ENCODE assay signal across 17 cellular contexts in genomic region chr7:158005531-158005930, GRCh38.
DNase-seq lines count a peak whose midpoint lies in the region; ATAC-seq and TF ChIP-seq lines count a peak whose summit lies in the region.
"Had no signal": no experiment of that assay in that cellular context is flagged by ENCODE, and none has a peak within 500 bp of the region (broad histone marks: within the 10 kb centered on the region; RNA-seq: fewer than 3 reads in every experiment).

No MANE protein-coding gene starts in this region.

- 47 to 61% (median 48%) methylated on average over 11 to 12 of the region's 12 CpGs for WGBS in spleen, 5 donors

- H3K4me3 Mint-ChIP-seq in activated CD8-positive, alpha-beta memory T cell treated with anti-CD3 and anti-CD28 coated beads, Interleukin-2, amount 10 ng/mL, durations not matched to agents 7 days and 5 days, result no peak overlapping the region
- H3K4me3 Mint-ChIP-seq: CD4-positive, alpha-beta T cell; GM23338; H9 had no signal

- TF ChIP-seq CTCF in DOHH2 (IDR thresholded peaks at IDR 0.05; ENCODE audit: low read depth, low read length, poor library complexity, severe bottlenecking) (no peak), spleen (IDR thresholded peaks at IDR 0.05 in 8 of 11, conservative IDR thresholded peaks at IDR 0.05 in 3 of 11) (no peak)

- no peaks in the 10 kb centered on the region for H3K9me3 Mint-ChIP-seq in activated CD8-positive, alpha-beta memory T cell treated with anti-CD3 and anti-CD28 coated beads, Interleukin-2, amount 10 ng/mL, durations not matched to agents 7 days and 5 days (ENCODE audit: low read depth)
- H3K9me3 Mint-ChIP-seq: CD4-positive, alpha-beta T cell; H9 had no signal

- no peak overlapping the region for H3K27ac Mint-ChIP-seq in activated CD8-positive, alpha-beta memory T cell treated with anti-CD3 and anti-CD28 coated beads, Interleukin-2, amount 10 ng/mL, durations not matched to agents 7 days and 5 days
- H3K27ac Mint-ChIP-seq: CD4-positive, alpha-beta T cell; GM23338 had no signal

- ATAC-seq in activated CD8-positive, alpha-beta memory T cell treated with anti-CD3 and anti-CD28 coated beads, Interleukin-2, amount 10 ng/mL, durations not matched to agents 7 days and 5 days, result no peak
- no peak for ATAC-seq in GM18498 (IDR thresholded peaks at IDR 0.05; ENCODE audit: unreplicated experiment)
- ATAC-seq: A549, GM23338 had no signal

- peaks cover 5% of the 10 kb centered on the region for H3K4me1 Mint-ChIP-seq in activated CD8-positive, alpha-beta memory T cell treated with anti-CD3 and anti-CD28 coated beads, Interleukin-2, amount 10 ng/mL, durations not matched to agents 7 days and 5 days
- H3K4me1 Mint-ChIP-seq: GM23338 had no signal

- H3K9me2 ChIP-seq in DOHH2 (replicated peaks; ENCODE audit: control insufficient read depth, low read length), result no peaks in the 10 kb centered on the region

- no peaks in the 10 kb centered on the region for H4K20me1 ChIP-seq in DOHH2 (ENCODE audit: control insufficient read depth, insufficient read depth, low read depth, low read length)

- no peak overlapping the region for H3K4me2 ChIP-seq in DOHH2 (ENCODE audit: low read length)
- H3K4me2 ChIP-seq: A549, GM23338 had no signal

- DNase-seq in activated CD8-positive, alpha-beta memory T cell treated with anti-CD3 and anti-CD28 coated beads, Interleukin-2, amount 10 ng/mL, durations not matched to agents 7 days and 5 days, result peak; percentile 43
- no peak for DNase-seq in activated CD8-positive, alpha-beta memory T cell treated with anti-CD3 and anti-CD28 coated beads for 24 hours
- peak; percentile 37 for DNase-seq in RPMI8226
- DNase-seq in spleen, result peak; percentile 58
- DNase-seq in H7, result no peak
- DNase-seq in GM19238 (ENCODE audit: insufficient read length, low spot score), result no peak
- DNase-seq: C1 segment of cervical spinal cord; Caco-2; CD4-positive, alpha-beta T cell; GF-D8; H9; KG1 had no signal

- no peak for TF ChIP-seq POLR2A in spleen (IDR thresholded peaks at IDR 0.05)

- H3K27me3 Mint-ChIP-seq in activated CD8-positive, alpha-beta memory T cell treated with anti-CD3 and anti-CD28 coated beads, Interleukin-2, amount 10 ng/mL, durations not matched to agents 7 days and 5 days, result no peaks in the 10 kb centered on the region
- H3K27me3 Mint-ChIP-seq: CD4-positive, alpha-beta T cell had no signal

- H3K79me2 ChIP-seq in DOHH2 (ENCODE audit: control insufficient read depth, low read length), result no peaks in the 10 kb centered on the region

- H3K27me3 ChIP-seq in DOHH2 (ENCODE audit: control insufficient read depth, low read length) (no peaks in the 10 kb centered on the region), spleen (replicated peaks in 1 of 7) (peaks cover 0 to 11% (median 0%) of the 10 kb centered on the region in 7 donors), H7 (ENCODE audit: control insufficient read depth, insufficient read depth, low read length) (no peaks in the 10 kb centered on the region)

- H3K36me3 ChIP-seq in DOHH2 (ENCODE audit: control insufficient read depth, low read length), result no peaks in the 10 kb centered on the region
- no peaks in the 10 kb centered on the region for H3K36me3 ChIP-seq in spleen
- H3K36me3 ChIP-seq in H7 (replicated peaks; ENCODE audit: control insufficient read depth, insufficient read depth, low read length), result no peaks in the 10 kb centered on the region

- no peaks in the 10 kb centered on the region for H3K9me3 ChIP-seq in DOHH2 (ENCODE audit: control insufficient read depth, insufficient read depth, low read length)
- no peaks in the 10 kb centered on the region for H3K9me3 ChIP-seq in spleen
- H3K9me3 ChIP-seq: A549, Caco-2 had no signal

- intact Hi-C loops in spleen (cut with DNase I; ENCODE audit: low total_unique reads), result no loop called here

- H3K4me1 ChIP-seq in DOHH2 (ENCODE audit: control insufficient read depth, low read length), result peaks cover 13% of the 10 kb centered on the region; the same call in 1 of the 2 replicates
- H3K4me1 ChIP-seq in spleen, result no peaks in the 10 kb centered on the region
- H3K4me1 ChIP-seq: A549, Caco-2 had no signal

- H3F3A ChIP-seq in DOHH2 (ENCODE audit: control insufficient read depth, insufficient read depth), result no peaks in the 10 kb centered on the region

- CTCF ChIA-PET in activated CD8-positive, alpha-beta memory T cell treated with anti-CD3 and anti-CD28 coated beads, Interleukin-2, amount 10 ng/mL, durations not matched to agents 7 days and 5 days (lab: Charles Lee), result no interaction called here

- H3K27ac ChIP-seq in DOHH2 (ENCODE audit: low read depth, low read length) (peak overlapping the region; percentile 26; the same call in 1 of the 2 replicates), spleen (no peak overlapping the region)
- H3K27ac ChIP-seq: 22Rv1, A549 had no signal

- no peak overlapping the region for H3K4me3 ChIP-seq in DOHH2 (ENCODE audit: low read length)
- no peak overlapping the region for H3K4me3 ChIP-seq in spleen
- no peak overlapping the region for H3K4me3 ChIP-seq in H7 (ENCODE audit: insufficient read depth, low read depth, low read length)
- H3K4me3 ChIP-seq: A549, GM23338 had no signal

- no peaks in the 10 kb centered on the region for H3K36me3 Mint-ChIP-seq in activated CD8-positive, alpha-beta memory T cell treated with anti-CD3 and anti-CD28 coated beads, Interleukin-2, amount 10 ng/mL, durations not matched to agents 7 days and 5 days

Comparison
In these comparisons a context has a peak if more than half of its experiments do, and no peak if none do; other contexts are left out.
1. DNase-seq: peak in activated CD8-positive, alpha-beta memory T cell treated with anti-CD3 and anti-CD28 coated beads, Interleukin-2, amount 10 ng/mL, durations not matched to agents 7 days and 5 days (single experiment), RPMI8226 (single experiment) and spleen (single experiment); none in activated CD8-positive, alpha-beta memory T cell treated with anti-CD3 and anti-CD28 coated beads for 24 hours (single experiment), H7 (single experiment) and GM19238 (single experiment).